ENCODE assay signal across 20 cellular contexts in the genomic region with DNA sequence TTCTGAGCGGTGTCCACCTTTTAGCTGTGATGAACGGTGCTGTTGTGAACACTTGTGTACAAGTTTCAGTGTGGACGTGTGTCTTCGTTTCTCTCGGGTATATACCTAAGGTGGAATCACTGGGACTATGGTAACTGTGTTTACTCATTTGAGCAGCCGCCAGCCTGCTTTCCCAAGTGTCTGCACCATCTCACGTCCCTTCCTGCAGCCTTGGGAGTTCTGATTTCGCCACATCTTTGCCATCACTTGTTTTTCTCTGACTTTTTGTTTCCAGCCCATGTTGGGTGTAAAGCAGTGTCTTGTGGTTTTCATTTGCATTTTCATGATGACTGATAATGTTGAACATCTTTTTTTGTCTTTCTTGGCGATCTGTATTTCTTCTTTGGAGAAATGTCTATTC. TPM values are rescaled to one million over a fixed set of nuclear protein-coding genes. Genes with fewer than 3 reads are reported as not detected.
DNase-seq lines count a peak whose midpoint lies in the region; ATAC-seq, FAIRE-seq and TF ChIP-seq lines count a peak whose summit lies in the region.
"Had no signal": no experiment of that assay in that cellular context is flagged by ENCODE, and none has a peak within 500 bp of the region (broad histone marks: within the 10 kb centered on the region; RNA-seq: fewer than 3 reads in every experiment).

No MANE protein-coding gene starts in this region.

- H3K9me1 ChIP-seq in K562 (ENCODE audit: control insufficient read depth, insufficient read depth, low read length): no peaks in the 10 kb centered on the region

- H3K4me1 Mint-ChIP-seq in activated naive CD8-positive, alpha-beta T cell (ENCODE audit: low read depth): peaks cover 3% of the 10 kb centered on the region
- H3K4me1 Mint-ChIP-seq in activated naive CD8-positive, alpha-beta T cell treated with anti-CD3 and anti-CD28 coated beads for 36 hours: no peaks in the 10 kb centered on the region
- H3K4me1 Mint-ChIP-seq in T-cell: peaks cover 0 to 4% (median 0%) of the 10 kb centered on the region in 3 donors

- CTCF ChIA-PET in K562 (lab: Yijun Ruan, JAX; ENCODE audit: low intra/inter-chr PET ratio): no interaction called here
- CTCF ChIA-PET in HepG2 (lab: Yijun Ruan, JAX; ENCODE audit: low intra/inter-chr PET ratio, low total read pairs): no interaction called here
- CTCF ChIA-PET in T-cell (lab: Charles Lee): no interaction called here

- no peak overlapping the region for H3K4me3 ChIP-seq in K562
- no peak overlapping the region for H3K4me3 ChIP-seq in HepG2 (replicated peaks in 1 of 3; ENCODE audit: insufficient read depth in 1 of 3, low read depth in 2 of 3, low read length in 3 of 3)
- H3K4me3 ChIP-seq: A549 had no signal

- BruUV-seq in K562 (replicated peaks; lab: Mats Ljungman, UMichigan): no TSS peak
- no TSS peak for BruUV-seq in HepG2 (replicated peaks; lab: Mats Ljungman, UMichigan)

- in situ Hi-C loops in K562 (cut with MboI): loop anchor here (5.0 to 10.0 kb wide), 2 partner anchors 298 to 491 kb away; no protein-coding TSS in a partner anchor
- in situ Hi-C loops in HepG2 (cut with HindIII; ENCODE audit: extremely low pct_ligation_motif_present, low pct_unique_long_range_greater_than_20kb): no loop called here

- WGBS in K562 (ENCODE audit: insufficient coverage, low coverage, missing lambda C conversion rate): 10% methylated on average over 9 of the region's 9 CpGs
- WGBS in HepG2 (ENCODE audit: low lambda C conversion rate): 88% methylated on average over 9 of the region's 9 CpGs

- H2AFZ ChIP-seq in K562 (ENCODE audit: low read depth, low read length): no peak overlapping the region
- H2AFZ ChIP-seq in HepG2 (ENCODE audit: low read length): no peak overlapping the region

- H3K9ac ChIP-seq in K562 (ENCODE audit: insufficient read depth in 1 of 2, low read depth in 2 of 2, low read length in 2 of 2) (no peak overlapping the region), HepG2 (ENCODE audit: insufficient read depth, low read depth, low read length) (no peak overlapping the region)

- H3K4me3 Mint-ChIP-seq in activated naive CD8-positive, alpha-beta T cell: no peak overlapping the region
- no peak overlapping the region for H3K4me3 Mint-ChIP-seq in activated naive CD8-positive, alpha-beta T cell treated with anti-CD3 and anti-CD28 coated beads for 36 hours
- no peak overlapping the region for H3K4me3 Mint-ChIP-seq in T-cell
- H3K4me3 Mint-ChIP-seq: CD4-positive, alpha-beta T cell; H9 had no signal

- FAIRE-seq in K562 (lab: Jason Lieb, UNC): peak; percentile 6
- FAIRE-seq in HepG2 (lab: Jason Lieb, UNC): no peak
- FAIRE-seq: A549, D721Med, G401.6, GM12891, GM19239, H1, HTR-8/SVneo had no signal

- H3K27ac Mint-ChIP-seq in activated naive CD8-positive, alpha-beta T cell: peak overlapping the region; percentile 29
- H3K27ac Mint-ChIP-seq in activated naive CD8-positive, alpha-beta T cell treated with anti-CD3 and anti-CD28 coated beads for 36 hours: no peak overlapping the region
- no peak overlapping the region for H3K27ac Mint-ChIP-seq in T-cell
- H3K27ac Mint-ChIP-seq: CD4-positive, alpha-beta T cell; H9 had no signal

- no peak for DNase-seq in activated naive CD8-positive, alpha-beta T cell treated with anti-CD3 and anti-CD28 coated beads for 36 hours
- DNase-seq in K562 (ENCODE audit: extremely low read depth in 1 of 4, low spot score in 3 of 4) (no peak), HepG2 (ENCODE audit: low spot score) (no peak), iPS-NIHi11 (ENCODE audit: low spot score) (no peak), T-cell (no peak)
- DNase-seq in activated effector memory CD4-positive, alpha-beta T cell treated with Interleukin-2 at 50 U/mL for 16 hours: no peak
- DNase-seq: AML-193; Caco-2; CD4-positive, alpha-beta T cell; H9 had no signal

- POLR2A ChIA-PET in K562 (lab: Yijun Ruan, JAX) (interaction anchor here (0.8 kb wide), 1 partner anchor 26 kb away, joined by 4 read pairs; no protein-coding TSS in a partner anchor), HepG2 (lab: Yijun Ruan, JAX) (no interaction called here), T-cell (lab: Charles Lee) (no interaction called here)

- TF ChIP-seq RAD21 in K562 (CRISPR knock-in tag; conservative IDR thresholded peaks at IDR 0.05 in 1 of 2, IDR thresholded peaks at IDR 0.05 in 1 of 2): no peak
- no peak for TF ChIP-seq RAD21 in HepG2 (CRISPR knock-in tag; IDR thresholded peaks at IDR 0.05)

- no peak overlapping the region for H3K27ac ChIP-seq in K562 (ENCODE audit: extremely low read depth, low read depth, low read length)
- H3K27ac ChIP-seq in HepG2 (ENCODE audit: extremely low read length, insufficient read depth, low read length): no peak overlapping the region
- H3K27ac ChIP-seq: 22Rv1, A549, C4-2B had no signal

- no peaks in the 10 kb centered on the region for H3K9me3 Mint-ChIP-seq in activated naive CD8-positive, alpha-beta T cell (ENCODE audit: low read depth)
- no peaks in the 10 kb centered on the region for H3K9me3 Mint-ChIP-seq in activated naive CD8-positive, alpha-beta T cell treated with anti-CD3 and anti-CD28 coated beads for 36 hours
- peaks cover 0 to 6% (median 0%) of the 10 kb centered on the region in 3 donors for H3K9me3 Mint-ChIP-seq in T-cell
- H3K9me3 Mint-ChIP-seq: CD4-positive, alpha-beta T cell had no signal

- no peaks in the 10 kb centered on the region for H3K79me2 ChIP-seq in K562 (ENCODE audit: control insufficient read depth, insufficient read depth, low read length)
- H3K79me2 ChIP-seq in HepG2 (ENCODE audit: insufficient read depth, low read length): peaks cover 83% of the 10 kb centered on the region

- TF ChIP-seq CTCF in K562 (IDR thresholded peaks at IDR 0.05 in 2 of 3, conservative IDR thresholded peaks at IDR 0.05 in 1 of 3; ENCODE audit: insufficient read depth in 2 of 3, low read depth in 1 of 3, low read length in 3 of 3) (no peak), HepG2 (CRISPR knock-in tag; IDR thresholded peaks at IDR 0.05) (no peak)

- TF ChIP-seq EP300 in K562 (IDR thresholded peaks at IDR 0.05; ENCODE audit: low read length): no peak
- no peak for TF ChIP-seq EP300 in HepG2 (IDR thresholded peaks at IDR 0.05; ENCODE audit: low read depth in 2 of 2, low read length in 2 of 2)
- TF ChIP-seq EP300 in HepG2 (CRISPR knock-in tag; IDR thresholded peaks at IDR 0.05; ENCODE audit: borderline replicate concordance): no peak

- H3K4me1 ChIP-seq in K562 (replicated peaks in 1 of 2; ENCODE audit: control insufficient read depth in 2 of 2, insufficient read depth in 2 of 2, low read length in 2 of 2) (peaks cover 0 to 43% of the 10 kb centered on the region in 2 experiments; a peak in 1 of 5 replicates), HepG2 (ENCODE audit: insufficient read depth, low read length) (peaks cover 46% of the 10 kb centered on the region)
- H3K4me1 ChIP-seq: A549, Caco-2 had no signal

- intact Hi-C loops in K562 (cut with micrococcal nuclease): loop anchor here (5.0 kb wide), 1 partner anchor 377 kb away; no protein-coding TSS in a partner anchor
- intact Hi-C loops in HepG2 (cut with micrococcal nuclease; ENCODE audit: unreplicated experiment): loop anchor here (5.0 kb wide), 1 partner anchor 138 kb away; no protein-coding TSS in a partner anchor

- no peak overlapping the region for H3K4me2 ChIP-seq in K562 (ENCODE audit: insufficient read depth, low read length)
- H3K4me2 ChIP-seq in HepG2 (ENCODE audit: low read depth, low read length): no peak overlapping the region
- H3K4me2 ChIP-seq: A549 had no signal

- ATAC-seq in K562 (no peak), HepG2 (no peak), T-cell (replicated peaks in 1 of 4) (no peak)
- ATAC-seq: A549 had no signal

- peaks cover 6% of the 10 kb centered on the region for H3K27me3 Mint-ChIP-seq in activated naive CD8-positive, alpha-beta T cell
- H3K27me3 Mint-ChIP-seq in activated naive CD8-positive, alpha-beta T cell treated with anti-CD3 and anti-CD28 coated beads for 36 hours: peaks cover 10% of the 10 kb centered on the region
- H3K27me3 Mint-ChIP-seq in T-cell: peaks cover 16 to 17% of the 10 kb centered on the region in 2 donors

- peaks cover 8% of the 10 kb centered on the region for H4K20me1 ChIP-seq in K562 (replicated peaks; ENCODE audit: control insufficient read depth, insufficient read depth, low read length)
- H4K20me1 ChIP-seq in HepG2 (ENCODE audit: insufficient read depth, low read length): no peaks in the 10 kb centered on the region

- H3K36me3 ChIP-seq in K562 (ENCODE audit: control insufficient read depth, insufficient read depth, low read length): no peaks in the 10 kb centered on the region; the same call in 2 of the 3 replicates
- H3K36me3 ChIP-seq in HepG2 (replicated peaks in 1 of 2; ENCODE audit: control insufficient read depth in 1 of 2, insufficient read depth in 2 of 2, low read length in 2 of 2): peaks cover 16 to 18% of the 10 kb centered on the region in 2 experiments; a peak in 4 of 5 replicates

- H3K36me3 Mint-ChIP-seq in activated naive CD8-positive, alpha-beta T cell: no peaks in the 10 kb centered on the region
- H3K36me3 Mint-ChIP-seq in activated naive CD8-positive, alpha-beta T cell treated with anti-CD3 and anti-CD28 coated beads for 36 hours: no peaks in the 10 kb centered on the region
- H3K36me3 Mint-ChIP-seq in T-cell: no peaks in the 10 kb centered on the region

- H3K27me3 ChIP-seq in K562 (ENCODE audit: control insufficient read depth in 2 of 2, insufficient read depth in 2 of 2, low read length in 2 of 2) (peaks cover 0 to 18% of the 10 kb centered on the region in 2 experiments; a peak in 3 of 5 replicates), HepG2 (ENCODE audit: control insufficient read depth in 1 of 2, insufficient read depth in 2 of 2, low read length in 2 of 2) (no peaks in the 10 kb centered on the region)

- H3K9me3 ChIP-seq in K562 (replicated peaks; ENCODE audit: control insufficient read depth, insufficient read depth, low read depth, low read length) (peaks cover 12% of the 10 kb centered on the region; the same call in 1 of the 2 replicates), HepG2 (ENCODE audit: low read length) (no peaks in the 10 kb centered on the region; the same call in 1 of the 2 replicates)

- TF ChIP-seq POLR2A in K562 (conservative IDR thresholded peaks at IDR 0.05) (no peak), HepG2 (IDR thresholded peaks at IDR 0.05; ENCODE audit: insufficient read depth in 1 of 2, low read depth in 2 of 2, low read length in 2 of 2) (no peak)

RNA-seq across cellular contexts. Expression of gene COL18A1, which starts 40.4 kb away (rescaled TPM):
- total RNA-seq in activated naive CD8-positive, alpha-beta T cell treated with anti-CD3 and anti-CD28 coated beads for 36 hours: 1 to 10 TPM; 3.5 to 4.0 TPM
- total RNA-seq in K562 (2011; cell fraction: chromatin; rRNA removed; ENCODE audit: low replicate concordance): 18.2 and 47.1 TPM in 2 replicates
- total RNA-seq in K562 (2011; cell fraction: nucleolus; rRNA removed): 42.8 and 53.0 TPM in 2 replicates
- 26.1 and 28.1 TPM in 2 replicates for total RNA-seq in K562 (2011; cell fraction: nucleoplasm; rRNA removed)
- total RNA-seq in K562 (2014; rRNA removed) (12.0 and 16.1 TPM in 2 replicates), K562 (2014; rRNA removed; fragmentation: Illumina TruSeq; extraction: Trizol) (0.54 and 1.1 TPM in 2 replicates), K562 (2015; rRNA removed; fragmentation: Illumina TruSeq; extraction: Trizol) (1.6 and 2.3 TPM in 2 replicates), K562 (2021) (16.1 and 16.4 TPM in 2 replicates), HepG2 (2016; rRNA removed; fragmentation: Illumina TruSeq; extraction: Trizol) (21.2 and 102 TPM in 2 replicates), T-cell (10 to 100 TPM in 3 of 5 donors, 1 to 10 TPM in 2; 7.2 to 53.8 (median 10.5) TPM)
- polyA plus RNA-seq in K562 (2011; rRNA removed) (4.9 and 16.8 TPM in 2 replicates), K562 (2014; fragmentation: Illumina TruSeq; extraction: Trizol) (2.0 and 5.5 TPM in 2 replicates), K562 (2014; fragmentation: Nextera tagmentation; extraction: Ambion mirVana) (under 1 TPM; 0.14 to 0.25 TPM), K562 (2014; rRNA removed) (7.8 and 11.8 TPM in 2 replicates), HepG2 (2011; rRNA removed) (79.0 and 128 TPM in 2 replicates)
- 23.2 and 39.2 TPM in 2 replicates for polyA plus RNA-seq in K562 (2011; cell fraction: cytosol; rRNA removed)
- 67.4 and 83.8 TPM in 2 replicates for polyA plus RNA-seq in K562 (2011; cell fraction: nucleus; rRNA removed)
- polyA plus RNA-seq in K562 (2012): 6.2 and 11.5 TPM in 2 replicates
- 2.9 and 3.3 TPM in 2 replicates for polyA minus RNA-seq in K562 (2011; rRNA and poly(A)+ RNA removed)
- 11.5 and 49.2 TPM in 2 replicates for polyA minus RNA-seq in K562 (2011; cell fraction: cytosol; rRNA and poly(A)+ RNA removed)
- polyA minus RNA-seq in K562 (2011; cell fraction: nucleus; rRNA and poly(A)+ RNA removed): 11.6 and 22.0 TPM in 2 replicates
- total RNA-seq in HepG2 (2016; cell fraction: cytosol; rRNA removed; fragmentation: Illumina TruSeq; extraction: Trizol; ENCODE audit: low read depth): 5.5 and 5.6 TPM in 2 replicates
- total RNA-seq in HepG2 (2016; cell fraction: insoluble cytoplasmic fraction; rRNA removed; fragmentation: Illumina TruSeq; extraction: Trizol): 18.4 and 106 TPM in 2 replicates
- total RNA-seq in HepG2 (2016; cell fraction: membrane; rRNA removed; fragmentation: Illumina TruSeq; extraction: Trizol): 10.8 and 11.6 TPM in 2 replicates
- 122 and 150 TPM in 2 replicates for total RNA-seq in HepG2 (2016; cell fraction: nucleus; rRNA removed; fragmentation: Illumina TruSeq; extraction: Trizol)
- polyA plus RNA-seq in HepG2 (2011; cell fraction: cytosol; rRNA removed): 51.6 and 89.8 TPM in 2 replicates
- 1,622 and 2,194 TPM in 2 replicates for polyA plus RNA-seq in HepG2 (2011; cell fraction: nucleus; rRNA removed)
- polyA plus RNA-seq in HepG2 (2012): 59.0 and 129 TPM in 2 replicates
- 4.3 and 4.4 TPM in 2 replicates for polyA plus RNA-seq in HepG2 (2016; cell fraction: cytosol; fragmentation: Illumina TruSeq; extraction: Trizol; ENCODE audit: low read depth)
- polyA plus RNA-seq in HepG2 (2016; cell fraction: insoluble cytoplasmic fraction; fragmentation: Illumina TruSeq; extraction: Trizol; ENCODE audit: low read depth): 20.7 and 26.9 TPM in 2 replicates
- 5.0 and 6.2 TPM in 2 replicates for polyA plus RNA-seq in HepG2 (2016; cell fraction: membrane; fragmentation: Illumina TruSeq; extraction: Trizol; ENCODE audit: low read depth)
- polyA plus RNA-seq in HepG2 (2016; cell fraction: nucleus; fragmentation: Illumina TruSeq; extraction: Trizol; ENCODE audit: insufficient read depth, low read depth): 308 and 331 TPM in 2 replicates
- polyA minus RNA-seq in HepG2 (2011; rRNA and poly(A)+ RNA removed; ENCODE audit: low replicate concordance): 0.09 and 44.3 TPM in 2 replicates
- polyA minus RNA-seq in HepG2 (2011; cell fraction: cytosol; rRNA and poly(A)+ RNA removed): 36.9 and 37.7 TPM in 2 replicates
- 46.7 and 51.1 TPM in 2 replicates for polyA minus RNA-seq in HepG2 (2011; cell fraction: nucleus; rRNA and poly(A)+ RNA removed)
